In the genomic region with DNA sequence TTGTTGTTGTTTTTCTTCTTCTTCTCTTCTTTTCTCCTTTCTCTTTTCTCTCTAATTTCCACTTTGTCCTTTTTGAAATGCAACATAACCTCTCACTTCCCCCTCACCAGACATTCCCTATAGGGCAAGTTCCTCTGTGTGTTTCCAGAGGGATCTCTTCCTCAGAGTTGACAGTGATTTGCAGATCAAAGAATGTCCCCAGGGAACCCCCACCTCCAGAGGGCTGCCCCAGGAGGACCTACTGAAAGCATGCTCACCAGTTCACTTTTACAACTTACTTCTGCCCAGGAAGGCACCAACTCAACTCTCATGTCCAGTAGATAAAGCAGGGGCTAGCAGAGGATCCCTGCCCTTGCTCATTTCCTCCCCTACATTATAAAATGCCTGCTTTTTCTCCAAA, we compare ENCODE assay signal across 17 cellular contexts.
"Had no signal": no experiment of that assay in that cellular context is flagged by ENCODE, and none has a peak within 500 bp of the region (broad histone marks: within the 10 kb centered on the region; RNA-seq: fewer than 3 reads in every experiment).

No MANE protein-coding gene starts in this region.

- H3K4me3 ChIP-seq: hepatocyte, vagina had no signal

- H3K4me2 ChIP-seq: hepatocyte had no signal

- H2AFZ ChIP-seq: hepatocyte had no signal

- DNase-seq: activated CD4-positive, alpha-beta T cell treated with anti-CD3 and anti-CD28 coated beads, Interleukin-2, amount 50 U/mL, for 4 hours; activated CD8-positive, alpha-beta memory T cell treated with anti-CD3 and anti-CD28 coated beads for 24 hours; activated CD8-positive, alpha-beta memory T cell treated with anti-CD3 and anti-CD28 coated beads, Interleukin-2, amount 50 U/mL, for 4 hours; activated naive CD4-positive, alpha-beta T cell treated with Interleukin-2 at 50 U/mL for 16 hours; activated naive CD8-positive, alpha-beta T cell treated with anti-CD3 and anti-CD28 coated beads for 36 hours; activated T-cell treated with anti-CD3 and anti-CD28 coated beads, Interleukin-2, amount 50 U/mL, for 24 hours; effector memory CD4-positive, alpha-beta T cell; foreskin melanocyte; left cardiac atrium; stimulated activated CD4-positive, alpha-beta T cell treated with anti-CD3 and anti-CD28 coated beads, Interleukin-2, amount 100 ng/mL, for 48 hours; stimulated activated CD8-positive, alpha-beta memory T cell treated with anti-CD3 and anti-CD28 coated beads, Interleukin-4, amount 100 ng/mL, for 48 hours; stimulated activated naive B cell treated with anti-CD40 and anti-IgM and Interleukin-4, amounts not matched to agents 10 μg/mL and 1 μg/mL and 100 μg/mL, for 72 hours; T-helper 9 cell had no signal

- H3K9me3 ChIP-seq: vagina had no signal

- H3K4me1 ChIP-seq: vagina had no signal

- H3K27ac ChIP-seq: hepatocyte, vagina had no signal

- H3K36me3 ChIP-seq: vagina had no signal

- H3K27me3 ChIP-seq: hepatocyte, vagina had no signal

- ATAC-seq: activated T-helper 17 cell treated with anti-CD3 and anti-CD28 coated beads, Interleukin-2, amount 50 U/mL, for 72 hours; esophagus mucosa; left cardiac atrium; stimulated activated naive B cell treated with anti-CD40 and anti-IgM and Interleukin-4, amounts not matched to agents 10 μg/mL and 1 μg/mL and 100 μg/mL, for 72 hours had no signal
